Comparison of ENCODE assay signal across 26 cellular contexts in the genomic region with DNA sequence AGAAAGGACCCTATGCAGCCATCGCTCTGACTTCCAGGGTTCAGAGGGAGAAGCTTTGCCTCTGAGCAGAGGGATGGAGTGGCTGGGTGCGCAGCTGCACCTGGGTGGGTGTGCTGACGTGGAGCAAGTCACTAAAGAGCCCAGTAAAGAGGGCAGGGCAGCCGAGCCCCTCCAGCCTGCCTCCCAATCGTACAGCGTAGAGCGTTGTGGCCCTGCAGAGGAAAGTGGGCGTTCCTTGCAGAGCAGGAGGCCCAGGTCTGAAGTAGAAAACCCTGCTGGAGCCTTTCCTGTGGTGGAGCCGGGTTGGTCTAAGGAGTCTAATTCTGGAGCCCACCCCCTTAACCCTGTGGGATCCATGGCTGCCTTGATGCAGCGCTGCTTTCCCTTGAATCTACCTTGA.
A peak's percentile ranks its signal among the peaks of the same experiment; 100 is the strongest.
DNase-seq lines count a peak whose midpoint lies in the region; ATAC-seq, FAIRE-seq and TF ChIP-seq lines count a peak whose summit lies in the region.
"Had no signal": no experiment of that assay in that cellular context is flagged by ENCODE, and none has a peak within 500 bp of the region (broad histone marks: within the 10 kb centered on the region; RNA-seq: fewer than 3 reads in every experiment).

No MANE protein-coding gene starts in this region.

- H3K9me2 ChIP-seq in GM23248 (ENCODE audit: insufficient read depth), result no peaks in the 10 kb centered on the region

- no peaks in the 10 kb centered on the region for H3K23me2 ChIP-seq in H9 (ENCODE audit: insufficient read length, low read depth, low read length, poor library complexity, severe bottlenecking)

- H3K4me3 ChIP-seq in A673 (ENCODE audit: low read depth, low read length, poor library complexity, severe bottlenecking) (no peak overlapping the region), GM23248 (no peak overlapping the region), neuronal stem cell (ENCODE audit: low read length in 2 of 2) (no peak overlapping the region), pancreas (no peak overlapping the region)
- H3K4me3 ChIP-seq: MG63, upper lobe of left lung had no signal

- no peak for ATAC-seq in pancreas
- ATAC-seq: stimulated activated naive CD8-positive, alpha-beta T cell treated with anti-CD3 and anti-CD28 coated beads, Interleukin-15, amount 100 ng/mL, for 72 hours; T-cell had no signal

- H3K56ac ChIP-seq in H9 (ENCODE audit: insufficient read length, low read depth, low read length), result no peak overlapping the region

- no peaks in the 10 kb centered on the region for H3K9me3 Mint-ChIP-seq in activated naive CD8-positive, alpha-beta T cell treated with anti-CD3 and anti-CD28 coated beads for 36 hours
- no peaks in the 10 kb centered on the region; a peak in 1 of 5 replicates for H3K9me3 Mint-ChIP-seq in H9
- H3K9me3 Mint-ChIP-seq: activated naive CD4-positive, alpha-beta T cell treated with anti-CD3 and anti-CD28 coated beads for 36 hours; central memory CD8-positive, alpha-beta T cell; stimulated activated naive CD8-positive, alpha-beta T cell treated with anti-CD3 and anti-CD28 coated beads, Interleukin-15, amount 100 ng/mL, for 72 hours; T-cell had no signal

- H4K20me1 ChIP-seq in GM23248 (ENCODE audit: insufficient read depth), result no peaks in the 10 kb centered on the region
- no peaks in the 10 kb centered on the region for H4K20me1 ChIP-seq in H9 (ENCODE audit: control insufficient read depth, insufficient read depth, insufficient read length)

- H2BK15ac ChIP-seq in neuronal stem cell (ENCODE audit: low read length), result no peak overlapping the region
- no peak overlapping the region for H2BK15ac ChIP-seq in H9 (ENCODE audit: low read depth, low read length)

- H3K36me3 ChIP-seq in A673 (ENCODE audit: insufficient read depth, low read length, poor library complexity, severe bottlenecking) (no peaks in the 10 kb centered on the region), GM23248 (ENCODE audit: low read depth) (no peaks in the 10 kb centered on the region), neuronal stem cell (replicated peaks in 1 of 2; ENCODE audit: control insufficient read depth in 2 of 2, insufficient read depth in 2 of 2, low read length in 2 of 2) (no peaks in the 10 kb centered on the region), pancreas (no peaks in the 10 kb centered on the region)
- H3K36me3 ChIP-seq: upper lobe of left lung had no signal

- TF ChIP-seq CTCF in A673 (conservative IDR thresholded peaks at IDR 0.05; ENCODE audit: low read depth, low read length), result no peak
- no peak for TF ChIP-seq CTCF in H9 (conservative IDR thresholded peaks at IDR 0.05)
- TF ChIP-seq CTCF in pancreas (IDR thresholded peaks at IDR 0.05), result no peak

- no peak overlapping the region for H2BK20ac ChIP-seq in H9 (ENCODE audit: low read depth, low read length, poor library complexity, severe bottlenecking)

- H3K4me1 ChIP-seq in A673 (ENCODE audit: insufficient read depth, low read length, poor library complexity, severe bottlenecking), result peaks cover 53% of the 10 kb centered on the region
- peaks cover 40% of the 10 kb centered on the region for H3K4me1 ChIP-seq in GM23248 (ENCODE audit: insufficient read depth)
- H3K4me1 ChIP-seq in neuronal stem cell (ENCODE audit: control insufficient read depth in 2 of 2, insufficient read depth in 1 of 2, low read depth in 1 of 2, low read length in 2 of 2), result peaks cover 0 to 12% of the 10 kb centered on the region in 2 donors
- H3K4me1 ChIP-seq in H9 (ENCODE audit: insufficient read depth, low read length), result peaks cover 5% of the 10 kb centered on the region; the same call in 1 of the 2 replicates
- peaks cover 0 to 13% (median 0%) of the 10 kb centered on the region in 3 donors for H3K4me1 ChIP-seq in pancreas

- peak overlapping the region; percentile 40 for H3K18ac ChIP-seq in neuronal stem cell (ENCODE audit: low read length)
- H3K18ac ChIP-seq in H9 (ENCODE audit: insufficient read length, low read depth, low read length), result no peak overlapping the region

- H3K14ac ChIP-seq in neuronal stem cell (ENCODE audit: low read length) (no peak overlapping the region), H9 (ENCODE audit: insufficient read depth, low read length) (no peak overlapping the region)

- H4K8ac ChIP-seq in neuronal stem cell (ENCODE audit: low read depth, low read length), result no peak overlapping the region
- H4K8ac ChIP-seq in H9 (replicated peaks; ENCODE audit: insufficient read length, low read depth, low read length), result no peak overlapping the region

- H3K79me2 ChIP-seq in GM23248 (ENCODE audit: insufficient read depth), result peaks cover 42% of the 10 kb centered on the region
- no peaks in the 10 kb centered on the region for H3K79me2 ChIP-seq in H9 (ENCODE audit: insufficient read depth, low read length)

- no peak overlapping the region for H3K23ac ChIP-seq in neuronal stem cell (ENCODE audit: low read depth, low read length, poor library complexity)
- H3K23ac ChIP-seq in H9 (ENCODE audit: insufficient read length, low read depth, low read length), result no peak overlapping the region

- H3F3A ChIP-seq in GM23248 (ENCODE audit: insufficient read depth), result peaks cover 30% of the 10 kb centered on the region

- H2BK5ac ChIP-seq in neuronal stem cell (ENCODE audit: low read length) (no peak overlapping the region), H9 (ENCODE audit: insufficient read length, low read length) (no peak overlapping the region)

- in situ Hi-C loops in GM23248 (cut with MboI), result no loop called here

- no peaks in the 10 kb centered on the region for H3K79me1 ChIP-seq in neuronal stem cell (ENCODE audit: low read depth, low read length)
- no peaks in the 10 kb centered on the region for H3K79me1 ChIP-seq in H9 (ENCODE audit: insufficient read depth, low read depth, low read length, poor library complexity, severe bottlenecking)

- no peak overlapping the region for H3K27ac Mint-ChIP-seq in activated naive CD8-positive, alpha-beta T cell treated with anti-CD3 and anti-CD28 coated beads for 36 hours
- no peak overlapping the region for H3K27ac Mint-ChIP-seq in H9
- H3K27ac Mint-ChIP-seq: activated naive CD4-positive, alpha-beta T cell treated with anti-CD3 and anti-CD28 coated beads for 36 hours; stimulated activated naive CD8-positive, alpha-beta T cell treated with anti-CD3 and anti-CD28 coated beads, Interleukin-15, amount 100 ng/mL, for 72 hours; T-cell had no signal

- H3K9me3 ChIP-seq in A673 (ENCODE audit: low read depth, low read length, poor library complexity, severe bottlenecking), result no peaks in the 10 kb centered on the region
- no peaks in the 10 kb centered on the region for H3K9me3 ChIP-seq in GM23248 (ENCODE audit: low read depth)
- H3K9me3 ChIP-seq in neuronal stem cell (replicated peaks in 1 of 2; ENCODE audit: control insufficient read depth in 2 of 2, insufficient read depth in 1 of 2, low read depth in 1 of 2, low read length in 2 of 2), result no peaks in the 10 kb centered on the region
- H3K9me3 ChIP-seq in H9 (ENCODE audit: control insufficient read depth, low read depth, low read length), result no peaks in the 10 kb centered on the region
- H3K9me3 ChIP-seq in pancreas, result no peaks in the 10 kb centered on the region
- H3K9me3 ChIP-seq: MG63, upper lobe of left lung had no signal

- H2BK12ac ChIP-seq in neuronal stem cell (ENCODE audit: low read length) (no peak overlapping the region), H9 (ENCODE audit: insufficient read length, low read depth, low read length) (no peak overlapping the region)

- H2BK120ac ChIP-seq in neuronal stem cell (ENCODE audit: low read depth, low read length) (no peak overlapping the region), H9 (ENCODE audit: low read depth, low read length, poor library complexity, severe bottlenecking) (no peak overlapping the region)

- no peak for FAIRE-seq in pancreas (lab: Jason Lieb, UNC)
- FAIRE-seq: D721Med, frontal cortex, TTC549 had no signal

- H2AK5ac ChIP-seq in neuronal stem cell (ENCODE audit: low read depth, low read length) (no peak overlapping the region), H9 (ENCODE audit: insufficient read length, low read length) (no peak overlapping the region)

- H4K91ac ChIP-seq in neuronal stem cell (ENCODE audit: low read depth, low read length, poor library complexity) (no peak overlapping the region), H9 (ENCODE audit: insufficient read length, low read depth, low read length) (no peak overlapping the region)

- H2AFZ ChIP-seq in GM23248 (no peak overlapping the region), neuronal stem cell (ENCODE audit: low read length) (no peak overlapping the region), H9 (ENCODE audit: low read length) (no peak overlapping the region)

- H3K4ac ChIP-seq in neuronal stem cell (ENCODE audit: low read length) (no peak overlapping the region), H9 (ENCODE audit: low read depth, low read length) (no peak overlapping the region)

- H3K27me3 ChIP-seq in A673 (replicated peaks; ENCODE audit: insufficient read depth, low read depth, low read length, poor library complexity) (no peaks in the 10 kb centered on the region), GM23248 (replicated peaks; ENCODE audit: insufficient read depth) (no peaks in the 10 kb centered on the region), neuronal stem cell (ENCODE audit: control insufficient read depth in 3 of 3, insufficient read depth in 3 of 3, low read depth in 1 of 3, low read length in 3 of 3) (peaks cover 0 to 38% (median 0%) of the 10 kb centered on the region in 3 experiments), H9 (ENCODE audit: insufficient read depth, low read length) (no peaks in the 10 kb centered on the region), pancreas (no peaks in the 10 kb centered on the region)
- H3K27me3 ChIP-seq: MG63, upper lobe of left lung had no signal

- H3K9ac ChIP-seq in GM23248, result peak overlapping the region; percentile 75; the same call in 1 of the 2 replicates
- H3K9ac ChIP-seq in neuronal stem cell (ENCODE audit: low read depth, low read length, poor library complexity), result peak overlapping the region; percentile 38
- no peak overlapping the region for H3K9ac ChIP-seq in H9 (ENCODE audit: extremely low read depth, insufficient read length, low read length)

- peaks cover 7% of the 10 kb centered on the region for H3K4me1 Mint-ChIP-seq in activated naive CD8-positive, alpha-beta T cell treated with anti-CD3 and anti-CD28 coated beads for 36 hours
- peaks cover 45 to 51% of the 10 kb centered on the region in 2 experiments for H3K4me1 Mint-ChIP-seq in H9
- H3K4me1 Mint-ChIP-seq: central memory CD8-positive, alpha-beta T cell had no signal

- H3K4me3 Mint-ChIP-seq in activated naive CD8-positive, alpha-beta T cell treated with anti-CD3 and anti-CD28 coated beads for 36 hours, result no peak overlapping the region
- H3K4me3 Mint-ChIP-seq in H9, result no peak overlapping the region
- H3K4me3 Mint-ChIP-seq: activated naive CD4-positive, alpha-beta T cell treated with anti-CD3 and anti-CD28 coated beads for 36 hours; central memory CD8-positive, alpha-beta T cell; stimulated activated naive CD8-positive, alpha-beta T cell treated with anti-CD3 and anti-CD28 coated beads, Interleukin-15, amount 100 ng/mL, for 72 hours; T-cell had no signal

- intact Hi-C loops in A673 (cut with micrococcal nuclease; ENCODE audit: unreplicated experiment), result no loop called here
- intact Hi-C loops in pancreas (cut with DNase I), result no loop called here

- no peak overlapping the region for H4K5ac ChIP-seq in H9 (ENCODE audit: insufficient read length, low read depth, low read length)

- CTCF ChIA-PET in A673 (lab: Charles Lee), result no interaction called here

- H3T11ph ChIP-seq in H9 (ENCODE audit: low read length), result no peak overlapping the region

- no peak overlapping the region for H3K4me2 ChIP-seq in GM23248 (ENCODE audit: unreplicated experiment)
- H3K4me2 ChIP-seq in neuronal stem cell (ENCODE audit: insufficient read depth, low read length, poor library complexity, severe bottlenecking), result no peak overlapping the region
- H3K4me2 ChIP-seq in H9 (ENCODE audit: insufficient read depth, insufficient read length, low read length), result no peak overlapping the region

- POLR2A ChIA-PET in A673 (lab: Charles Lee; ENCODE audit: low non-redundant PET), result no interaction called here

- no peaks in the 10 kb centered on the region for H3K36me3 Mint-ChIP-seq in activated naive CD8-positive, alpha-beta T cell treated with anti-CD3 and anti-CD28 coated beads for 36 hours
- H3K36me3 Mint-ChIP-seq in H9 (ENCODE audit: insufficient read depth in 1 of 3, low read depth in 3 of 3), result 0 out of 7 replicates have a peak, but pooled peaks cover 0 to 1% (median 0%) of the 10 kb centered on the region in 3 experiments
- H3K36me3 Mint-ChIP-seq: T-cell had no signal

- peaks cover 20% of the 10 kb centered on the region for H3K27me3 Mint-ChIP-seq in activated naive CD8-positive, alpha-beta T cell treated with anti-CD3 and anti-CD28 coated beads for 36 hours
- peaks cover 53% of the 10 kb centered on the region for H3K27me3 Mint-ChIP-seq in H9 (ENCODE audit: low read depth)

- peak overlapping the region; percentile 75 for H3K27ac ChIP-seq in A673 (ENCODE audit: low read depth, low read length, poor library complexity, severe bottlenecking)
- H3K27ac ChIP-seq in GM23248, result peak overlapping the region; percentile 96
- H3K27ac ChIP-seq in angular gyrus (ENCODE audit: low read depth, low read length), result peak overlapping the region; percentile 14
- H3K27ac ChIP-seq in neuronal stem cell (replicated peaks; ENCODE audit: low read length), result no peak overlapping the region
- no peak overlapping the region for H3K27ac ChIP-seq in H9 (ENCODE audit: insufficient read length, low read depth, low read length)
- H3K27ac ChIP-seq in pancreas, result no peak overlapping the region

- WGBS in GM23248 (ENCODE audit: low coverage in 1 of 2, low lambda C conversion rate in 2 of 2, missing lambda C conversion rate in 2 of 2), 2 experiments, result 90 to 91% methylated on average over 10 of the region's 10 CpGs
- no CpG with 5 or more reads among the region's 10 CpGs for WGBS in neuronal stem cell (ENCODE audit: extremely low coverage in 2 of 2, insufficient read length in 2 of 2, insufficient replicate concordance in 1 of 2), 2 donors
- no CpG with 5 or more reads among the region's 10 CpGs for WGBS in H9 (ENCODE audit: extremely low coverage, insufficient read length, low lambda C conversion rate)
- WGBS in pancreas, 2 donors, result 85% methylated on average over 10 of the region's 10 CpGs

- no TSS peak for BruUV-seq in A673 (replicated peaks; lab: Mats Ljungman, UMichigan)

- DNase-seq in A673 (ENCODE audit: low spot score) (peak; percentile 41), GM23248 (no peak), neuronal stem cell (ENCODE audit: low spot score) (no peak), DMS53 (lab: John Stamatoyannopoulos, UW) (no peak), H9 (no peak), pancreas (no peak)
- no peak for DNase-seq in activated naive CD8-positive, alpha-beta T cell treated with anti-CD3 and anti-CD28 coated beads for 36 hours
- DNase-seq: activated CD4-positive, alpha-beta T cell treated with anti-CD3 and anti-CD28 coated beads for 1 hour; activated naive CD4-positive, alpha-beta T cell treated with anti-CD3 and anti-CD28 coated beads for 36 hours; activated T-cell treated with anti-CD3 and anti-CD28 coated beads, Interleukin-2, amount 50 U/mL, for 1 hour; anterior cingulate cortex; H7; islet precursor cell; mammary epithelial cell; MG63; NCI-H1417 treated with DMSO at 0.1 percent for 48 hours; NCI-H526; occipital lobe; stimulated activated naive CD8-positive, alpha-beta T cell treated with anti-CD3 and anti-CD28 coated beads, Interleukin-15, amount 100 ng/mL, for 72 hours; T-cell; upper lobe of left lung had no signal

Comparison
In these comparisons a context has a peak if more than half of its experiments do, and no peak if none do; other contexts are left out.
1. H3K27ac ChIP-seq: peak in A673 (single experiment), GM23248 (single experiment) and angular gyrus (single experiment); none in neuronal stem cell (single experiment), H9 (single experiment) and pancreas (0 of 4).